23 cellular contexts compared by ENCODE assay signal in the genomic region with DNA sequence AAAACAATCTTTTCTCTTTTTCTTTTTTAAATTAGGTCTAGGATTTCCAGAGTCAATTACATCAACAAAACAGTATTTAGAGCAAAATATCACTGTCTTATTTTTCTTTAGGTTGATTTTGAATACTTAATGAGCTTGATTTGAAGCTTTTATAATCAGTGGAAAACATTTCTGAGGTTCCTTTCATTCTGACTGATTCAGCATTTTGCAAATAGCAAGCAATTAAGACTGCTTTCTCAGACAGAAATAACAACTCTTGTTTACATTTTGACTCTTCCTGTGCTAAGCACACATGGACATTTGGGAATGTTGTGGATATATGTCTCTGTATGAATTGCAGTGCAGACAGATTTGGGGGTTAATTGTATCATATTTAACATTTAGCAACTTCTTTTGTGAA.
"Had no signal": no experiment of that assay in that cellular context is flagged by ENCODE, and none has a peak within 500 bp of the region (broad histone marks: within the 10 kb centered on the region; RNA-seq: fewer than 3 reads in every experiment).

No MANE protein-coding gene starts in this region.

- DNase-seq: activated CD4-positive, alpha-beta T cell treated with anti-CD3 and anti-CD28 coated beads, Interleukin-2, amount 10 ng/mL, durations not matched to agents 7 days and 5 days; activated CD8-positive, alpha-beta T cell treated with anti-CD3 and anti-CD28 coated beads, Interleukin-2, amount 10 ng/mL, durations not matched to agents 7 days and 5 days; activated effector memory CD4-positive, alpha-beta T cell treated with Interleukin-2 at 50 U/mL for 16 hours; activated naive CD4-positive, alpha-beta T cell treated with anti-CD3 and anti-CD28 coated beads, Interleukin-2, amount 50 U/mL, for 16 hours; activated T-cell treated with anti-CD3 and anti-CD28 coated beads, Interleukin-2, amount 50 U/mL, for 4 hours; adrenal gland; effector memory CD4-positive, alpha-beta T cell; esophagus squamous epithelium; foreskin fibroblast; glutamatergic neuron; hypothalamus; kidney; midbrain; occipital lobe; stimulated activated CD4-positive, alpha-beta T cell treated with anti-CD3 and anti-CD28 coated beads, Interleukin-12 subunit alpha, Interleukin-12 subunit beta, amount 100 ng/mL, for 4 hours; stimulated activated CD4-positive, alpha-beta T cell treated with anti-CD3 and anti-CD28 coated beads, Interleukin-1b, Interleukin-23, amount 100 ng/mL, for 48 hours; stimulated activated CD8-positive, alpha-beta memory T cell treated with anti-CD3 and anti-CD28 coated beads, Interleukin-4, amount 100 ng/mL, for 48 hours; stimulated activated naive CD4-positive, alpha-beta T cell treated with Interleukin-2 at 50 U/mL for 16 hours; transverse colon had no signal

- H3K27me3 ChIP-seq: adrenal gland, esophagus squamous epithelium, suprapubic skin, transverse colon had no signal

- H3K4me3 ChIP-seq: adrenal gland, esophagus squamous epithelium, lung, suprapubic skin, transverse colon had no signal

- H3K9me3 ChIP-seq: adrenal gland, esophagus squamous epithelium, suprapubic skin, transverse colon had no signal

- H3K27ac ChIP-seq: adrenal gland, esophagus squamous epithelium, suprapubic skin, transverse colon had no signal

- H3K27ac Mint-ChIP-seq: activated CD4-positive, alpha-beta T cell treated with anti-CD3 and anti-CD28 coated beads, Interleukin-2, amount 10 ng/mL, durations not matched to agents 7 days and 5 days; activated CD8-positive, alpha-beta T cell treated with anti-CD3 and anti-CD28 coated beads, Interleukin-2, amount 10 ng/mL, durations not matched to agents 7 days and 5 days had no signal

- H3K4me1 Mint-ChIP-seq: activated CD4-positive, alpha-beta T cell treated with anti-CD3 and anti-CD28 coated beads, Interleukin-2, amount 10 ng/mL, durations not matched to agents 7 days and 5 days had no signal

- H3K4me3 Mint-ChIP-seq: activated CD4-positive, alpha-beta T cell treated with anti-CD3 and anti-CD28 coated beads, Interleukin-2, amount 10 ng/mL, durations not matched to agents 7 days and 5 days; activated CD8-positive, alpha-beta T cell treated with anti-CD3 and anti-CD28 coated beads, Interleukin-2, amount 10 ng/mL, durations not matched to agents 7 days and 5 days; activated T-cell treated with anti-CD3 and anti-CD28 coated beads, Interleukin-2, amount 50 U/mL, for 4 hours had no signal

- H3K4me1 ChIP-seq: adrenal gland, esophagus squamous epithelium, suprapubic skin, transverse colon had no signal

- H3K27me3 Mint-ChIP-seq: activated CD4-positive, alpha-beta T cell treated with anti-CD3 and anti-CD28 coated beads, Interleukin-2, amount 10 ng/mL, durations not matched to agents 7 days and 5 days had no signal

- ATAC-seq: activated CD4-positive, CD25-positive, alpha-beta regulatory T cell treated with anti-CD3 and anti-CD28 coated beads, Interleukin-2, amount 50 U/mL, for 24 hours; activated CD8-positive, alpha-beta T cell treated with anti-CD3 and anti-CD28 coated beads, Interleukin-2, amount 10 ng/mL, durations not matched to agents 7 days and 5 days; activated T-cell treated with anti-CD3 and anti-CD28 coated beads, Interleukin-2, amount 50 U/mL, for 4 hours; left lobe of liver had no signal

- H3K9me3 Mint-ChIP-seq: activated CD4-positive, alpha-beta T cell treated with anti-CD3 and anti-CD28 coated beads, Interleukin-2, amount 10 ng/mL, durations not matched to agents 7 days and 5 days; activated T-cell treated with anti-CD3 and anti-CD28 coated beads, Interleukin-2, amount 50 U/mL, for 4 hours had no signal
